11 cellular contexts compared by ENCODE assay signal in genomic region chr16:70750893-70751467, GRCh38. TPM values are rescaled to one million over a fixed set of nuclear protein-coding genes. Genes with fewer than 3 reads are reported as not detected.
DNase-seq lines count a peak whose midpoint lies in the region; ATAC-seq and TF ChIP-seq lines count a peak whose summit lies in the region.
"Had no signal": no experiment of that assay in that cellular context is flagged by ENCODE, and none has a peak within 500 bp of the region (broad histone marks: within the 10 kb centered on the region; RNA-seq: fewer than 3 reads in every experiment).

No MANE protein-coding gene starts in this region.

- H3K27me3 Mint-ChIP-seq in activated CD4-positive, alpha-beta T cell treated with anti-CD3 and anti-CD28 coated beads, Interleukin-2, amount 10 ng/mL, durations not matched to agents 24 days and 14 days = no peaks in the 10 kb centered on the region
- no peaks in the 10 kb centered on the region for H3K27me3 Mint-ChIP-seq in type B pancreatic cell

- H3K27me3 ChIP-seq in dorsolateral prefrontal cortex = no peaks in the 10 kb centered on the region

- H3K36me3 Mint-ChIP-seq in activated CD4-positive, alpha-beta T cell treated with anti-CD3 and anti-CD28 coated beads, Interleukin-2, amount 10 ng/mL, durations not matched to agents 24 days and 14 days (ENCODE audit: low read depth) = peaks cover 5% of the 10 kb centered on the region
- no peaks in the 10 kb centered on the region for H3K36me3 Mint-ChIP-seq in type B pancreatic cell

- intact Hi-C loops in activated CD4-positive, alpha-beta T cell treated with anti-CD3 and anti-CD28 coated beads, Interleukin-2, amount 10 ng/mL, durations not matched to agents 24 days and 14 days (cut with micrococcal nuclease) = loop anchor here (2.0 kb wide), 1 partner anchor 14 kb away; no protein-coding TSS in a partner anchor
- intact Hi-C loops in dorsolateral prefrontal cortex (cut with DNase I) = no loop called here
- intact Hi-C loops in mucosa of descending colon (cut with DNase I, micrococcal nuclease) = no loop called here

- H3K27ac Mint-ChIP-seq in activated CD4-positive, alpha-beta T cell treated with anti-CD3 and anti-CD28 coated beads, Interleukin-2, amount 10 ng/mL, durations not matched to agents 24 days and 14 days = peak overlapping the region; percentile 56
- peak overlapping the region; percentile 66 for H3K27ac Mint-ChIP-seq in type B pancreatic cell

- no peak overlapping the region for H3K4me3 Mint-ChIP-seq in activated CD4-positive, alpha-beta T cell treated with anti-CD3 and anti-CD28 coated beads, Interleukin-2, amount 10 ng/mL, durations not matched to agents 24 days and 14 days
- no peak overlapping the region for H3K4me3 Mint-ChIP-seq in type B pancreatic cell

- H3K36me3 ChIP-seq in mucosa of descending colon (ENCODE audit: low read depth) = no peaks in the 10 kb centered on the region

- ATAC-seq in mucosa of descending colon = peak; percentile 1

- H3K4me1 Mint-ChIP-seq in activated CD4-positive, alpha-beta T cell treated with anti-CD3 and anti-CD28 coated beads, Interleukin-2, amount 10 ng/mL, durations not matched to agents 24 days and 14 days = peaks cover 34% of the 10 kb centered on the region
- peaks cover 31% of the 10 kb centered on the region for H3K4me1 Mint-ChIP-seq in type B pancreatic cell (ENCODE audit: unreplicated experiment)

- peaks cover 51% of the 10 kb centered on the region for H3K4me1 ChIP-seq in mucosa of descending colon (ENCODE audit: low read depth)

- no peaks in the 10 kb centered on the region for H3K9me3 ChIP-seq in mucosa of descending colon

- H3K27ac ChIP-seq in dorsolateral prefrontal cortex = peak overlapping the region in 54 of 59 donors; percentile 13 to 93 (median 84)

- no peaks in the 10 kb centered on the region for H3K9me3 Mint-ChIP-seq in activated CD4-positive, alpha-beta T cell treated with anti-CD3 and anti-CD28 coated beads, Interleukin-2, amount 10 ng/mL, durations not matched to agents 24 days and 14 days
- H3K9me3 Mint-ChIP-seq in type B pancreatic cell = no peaks in the 10 kb centered on the region

- peak; percentile 64 for DNase-seq in activated CD4-positive, alpha-beta T cell treated with anti-CD3 and anti-CD28 coated beads, Interleukin-2, amount 10 ng/mL, durations not matched to agents 24 days and 14 days
- no peak for DNase-seq in activated CD4-positive, alpha-beta T cell treated with anti-CD3 and anti-CD28 coated beads for 4 hours
- DNase-seq in dorsolateral prefrontal cortex (no peak), mucosa of descending colon (peak; percentile 59 to 75 (median 66)), type B pancreatic cell (ENCODE audit: extremely low spot score, unreplicated experiment) (no peak), NCI-H1436 (lab: John Stamatoyannopoulos, UW) (no peak), islet precursor cell (no peak), globus pallidus (ENCODE audit: low spot score) (no peak)
- DNase-seq: activated gamma-delta T cell, AML-193, NCI-H510A treated with DMSO at 0.1 percent for 48 hours had no signal

- H3K4me3 ChIP-seq in dorsolateral prefrontal cortex (no peak overlapping the region), mucosa of descending colon (no peak overlapping the region)

- TF ChIP-seq CTCF in dorsolateral prefrontal cortex (IDR thresholded peaks at IDR 0.05 in 54 of 56, conservative IDR thresholded peaks at IDR 0.05 in 2 of 56; ENCODE audit: low read depth in 1 of 56, partially characterized antibody in 56 of 56) (no peak), mucosa of descending colon (IDR thresholded peaks at IDR 0.05) (no peak), type B pancreatic cell (conservative IDR thresholded peaks at IDR 0.05) (no peak)

RNA-seq across cellular contexts. Expression of gene VAC14, which starts 50.0 kb away (rescaled TPM):
- 36.3 and 38.6 TPM in 2 replicates for total RNA-seq in activated CD4-positive, alpha-beta T cell treated with anti-CD3 and anti-CD28 coated beads, Interleukin-2, amount 10 ng/mL, durations not matched to agents 24 days and 14 days
- 10 to 100 TPM; 26.2 to 47.6 (median 36.9) TPM for total RNA-seq in dorsolateral prefrontal cortex
- 10 to 100 TPM; 32.3 to 35.1 (median 32.8) TPM for total RNA-seq in mucosa of descending colon
- 38.3 and 39.5 TPM in 2 replicates for total RNA-seq in type B pancreatic cell (ENCODE audit: low replicate concordance)

Comparison
In these comparisons a context has a peak if more than half of its experiments do, and no peak if none do; other contexts are left out.
1. DNase-seq: peak in activated CD4-positive, alpha-beta T cell treated with anti-CD3 and anti-CD28 coated beads, Interleukin-2, amount 10 ng/mL, durations not matched to agents 24 days and 14 days (single experiment) and mucosa of descending colon (3 of 3); none in activated CD4-positive, alpha-beta T cell treated with anti-CD3 and anti-CD28 coated beads for 4 hours (0 of 2), dorsolateral prefrontal cortex (0 of 10), type B pancreatic cell (single experiment), NCI-H1436 (single experiment), islet precursor cell (single experiment) and globus pallidus (single experiment).